In the genomic region with DNA sequence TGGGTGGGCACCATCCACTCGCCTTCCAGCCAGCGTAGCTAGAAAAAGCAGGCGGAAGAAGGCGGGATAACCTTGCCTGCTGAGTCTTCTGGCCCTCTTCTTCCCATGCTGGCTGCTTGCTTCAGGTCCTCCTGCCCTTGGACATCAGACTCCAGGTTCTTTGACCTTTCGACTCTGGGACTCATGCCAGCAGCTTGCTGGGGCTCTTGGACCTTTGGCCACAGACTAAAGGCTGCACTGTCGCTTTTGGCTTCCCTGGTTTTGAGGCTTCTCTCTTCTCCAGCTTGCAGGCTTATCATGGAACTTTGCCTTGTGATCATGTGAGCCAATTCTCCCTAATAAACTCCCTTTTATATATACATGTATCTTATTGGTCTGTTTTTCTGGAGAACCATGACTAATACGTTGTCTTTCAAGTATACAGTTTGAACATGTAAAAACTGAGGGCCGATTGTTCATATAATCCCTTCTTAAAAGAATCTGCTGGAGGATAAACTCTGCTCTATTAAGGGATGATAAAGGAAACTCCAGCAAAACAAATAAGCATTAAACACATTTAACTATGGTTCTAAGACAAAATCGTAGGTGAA, we compare ENCODE assay signal across 15 cellular contexts.
DNase-seq lines count a peak whose midpoint lies in the region; ATAC-seq and TF ChIP-seq lines count a peak whose summit lies in the region.
"Had no signal": no experiment of that assay in that cellular context is flagged by ENCODE, and none has a peak within 500 bp of the region (broad histone marks: within the 10 kb centered on the region; RNA-seq: fewer than 3 reads in every experiment).

No MANE protein-coding gene starts in this region.

- H3K4me3 ChIP-seq in colonic mucosa (no peak overlapping the region), mucosa of descending colon (no peak overlapping the region), tibial artery (no peak overlapping the region), psoas muscle (no peak overlapping the region)
- H3K4me3 ChIP-seq: A549, HAP-1 had no signal

- no peaks in the 10 kb centered on the region for H3K9me3 ChIP-seq in colonic mucosa
- no peaks in the 10 kb centered on the region for H3K9me3 ChIP-seq in mucosa of descending colon
- peaks cover 0 to 3% (median 0%) of the 10 kb centered on the region in 3 donors for H3K9me3 ChIP-seq in tibial artery
- H3K9me3 ChIP-seq in psoas muscle = no peaks in the 10 kb centered on the region
- H3K9me3 ChIP-seq: A549, BE2C, HAP-1 had no signal

- no peaks in the 10 kb centered on the region for H3K4me1 ChIP-seq in colonic mucosa
- H3K4me1 ChIP-seq in mucosa of descending colon (ENCODE audit: low read depth) = no peaks in the 10 kb centered on the region
- no peaks in the 10 kb centered on the region for H3K4me1 ChIP-seq in tibial artery
- H3K4me1 ChIP-seq in psoas muscle = no peaks in the 10 kb centered on the region
- H3K4me1 ChIP-seq: A549, BE2C, HAP-1 had no signal

- 83 to 88% (median 84%) methylated on average over 9 of the region's 9 CpGs for WGBS in psoas muscle, 3 donors

- no peak for TF ChIP-seq CTCF in colonic mucosa (IDR thresholded peaks at IDR 0.05)
- no peak for TF ChIP-seq CTCF in mucosa of descending colon (IDR thresholded peaks at IDR 0.05)
- no peak for TF ChIP-seq CTCF in tibial artery (IDR thresholded peaks at IDR 0.05)
- TF ChIP-seq CTCF in HFFc6 (IDR thresholded peaks at IDR 0.05) = no peak
- TF ChIP-seq CTCF in psoas muscle (IDR thresholded peaks at IDR 0.05) = no peak

- peak; percentile 41 for DNase-seq in colonic mucosa
- peak in 1 of 2 donors; percentile 45 for DNase-seq in left colon
- peak in 2 of 3 donors; percentile 41 to 49 for DNase-seq in mucosa of descending colon
- no peak for DNase-seq in tibial artery
- DNase-seq in HFFc6 = no peak
- DNase-seq in psoas muscle = no peak
- DNase-seq: BE2C; CD4-positive, alpha-beta memory T cell; COR-L47; DMS153; GF-D8; IMR-90 had no signal

- H3K9ac ChIP-seq in colonic mucosa (ENCODE audit: low read depth in 2 of 2, low read length in 2 of 2) = no peak overlapping the region

- ATAC-seq in left colon (peak; percentile 91), mucosa of descending colon (peak; percentile 69), psoas muscle (no peak)
- ATAC-seq: A549 had no signal

- intact Hi-C loops in colonic mucosa (cut with DNase I) = no loop called here
- intact Hi-C loops in left colon (cut with DNase I, micrococcal nuclease) = no loop called here
- intact Hi-C loops in mucosa of descending colon (cut with DNase I, micrococcal nuclease) = no loop called here
- intact Hi-C loops in tibial artery (cut with DNase I; ENCODE audit: low total_unique reads) = no loop called here
- intact Hi-C loops in psoas muscle (cut with DNase I) = no loop called here

- peaks cover 12% of the 10 kb centered on the region; the same call in 1 of the 2 replicates for H3K9me3 Mint-ChIP-seq in HFFc6

- H3K4me3 Mint-ChIP-seq in HFFc6 = no peak overlapping the region
- H3K4me3 Mint-ChIP-seq: CD4-positive, alpha-beta memory T cell had no signal

- no peak overlapping the region for H3K27ac Mint-ChIP-seq in HFFc6
- H3K27ac Mint-ChIP-seq: CD4-positive, alpha-beta memory T cell had no signal

- no peaks in the 10 kb centered on the region for H3K27me3 Mint-ChIP-seq in HFFc6 (ENCODE audit: insufficient read depth)

- H3K27ac ChIP-seq in colonic mucosa (no peak overlapping the region), tibial artery (no peak overlapping the region), psoas muscle (no peak overlapping the region)
- H3K27ac ChIP-seq: A549, C4-2B had no signal

- no peaks in the 10 kb centered on the region for H3K36me3 Mint-ChIP-seq in HFFc6 (ENCODE audit: low read depth)
- H3K36me3 Mint-ChIP-seq: CD4-positive, alpha-beta memory T cell had no signal

- no peaks in the 10 kb centered on the region for H3K4me1 Mint-ChIP-seq in HFFc6 (ENCODE audit: low read depth)
- H3K4me1 Mint-ChIP-seq: CD4-positive, alpha-beta memory T cell had no signal

- H3K27me3 ChIP-seq in colonic mucosa (no peaks in the 10 kb centered on the region), tibial artery (no peaks in the 10 kb centered on the region), psoas muscle (ENCODE audit: insufficient read depth in 3 of 3, low read length in 2 of 3) (no peaks in the 10 kb centered on the region)
- H3K27me3 ChIP-seq: BE2C had no signal

- H3K36me3 ChIP-seq in colonic mucosa (no peaks in the 10 kb centered on the region), mucosa of descending colon (ENCODE audit: low read depth) (no peaks in the 10 kb centered on the region), tibial artery (no peaks in the 10 kb centered on the region), psoas muscle (ENCODE audit: insufficient read depth in 1 of 2, low read depth in 1 of 2) (no peaks in the 10 kb centered on the region)
- H3K36me3 ChIP-seq: BE2C, HAP-1 had no signal

Comparison
In these comparisons a context has a peak if more than half of its experiments do, and no peak if none do; other contexts are left out.
1. DNase-seq: peak in colonic mucosa (single experiment) and mucosa of descending colon (2 of 3); none in tibial artery (0 of 2), HFFc6 (single experiment) and psoas muscle (0 of 2).
2. ATAC-seq: peak in left colon (single experiment) and mucosa of descending colon (single experiment); none in psoas muscle (0 of 4).